1 cellular context compared by ENCODE assay signal in genomic region chr22:22588485-22589164, GRCh38.
TF ChIP-seq lines count a peak whose summit lies in the region.

No MANE protein-coding gene starts in this region.

TF ChIP-seq in K562, 482 proteins besides CTCF, POLR2A, EP300 and RAD21:
- TF ChIP-seq ZC3H4 (CRISPR knock-in tag; IDR thresholded peaks at IDR 0.05; ENCODE audit: borderline replicate concordance) (0 out of 2 replicates have a peak, but pooled peaks have one; percentile 38), SRF (CRISPR knock-in tag; IDR thresholded peaks at IDR 0.05) (no peak), HNRNPUL1 (IDR thresholded peaks at IDR 0.05; ENCODE audit: low read length) (peak; percentile 67; the same call in 1 of the 2 replicates)
TF ChIP-seq in K562: peak in this region for 2.
